11 cellular contexts compared by ENCODE assay signal in the genomic region with DNA sequence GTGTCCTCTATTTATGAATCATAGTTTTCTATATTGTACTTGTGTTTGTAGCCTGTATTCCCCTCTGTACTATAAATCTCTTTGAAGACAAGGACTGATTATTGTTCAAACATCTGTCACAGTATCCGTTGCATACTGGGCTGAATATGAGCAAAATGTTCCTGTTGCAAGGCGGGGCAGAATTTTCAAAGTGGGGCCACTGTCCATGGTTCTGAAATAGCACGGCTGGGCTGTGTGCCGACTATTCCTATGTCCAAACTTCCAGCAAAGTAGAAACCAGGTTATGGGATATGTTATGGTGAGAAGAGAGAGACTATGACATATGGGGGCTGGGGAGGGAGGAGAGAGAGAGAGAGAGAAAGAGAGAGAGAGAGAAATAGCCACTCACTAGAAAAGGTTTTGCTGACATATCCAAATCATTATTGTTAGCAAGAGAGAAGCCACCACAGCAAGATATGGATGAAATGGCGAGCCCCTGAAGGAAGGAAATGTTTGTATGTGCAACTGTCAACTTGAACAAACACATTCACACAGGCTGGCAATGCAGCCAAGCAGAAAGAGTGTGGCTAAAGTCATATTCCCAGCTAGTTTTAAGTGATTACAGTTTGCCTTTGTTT.
A peak's percentile ranks its signal among the peaks of the same experiment; 100 is the strongest.
DNase-seq lines count a peak whose midpoint lies in the region; ATAC-seq and TF ChIP-seq lines count a peak whose summit lies in the region.
"Had no signal": no experiment of that assay in that cellular context is flagged by ENCODE, and none has a peak within 500 bp of the region (broad histone marks: within the 10 kb centered on the region; RNA-seq: fewer than 3 reads in every experiment).

No MANE protein-coding gene starts in this region.

- no peak overlapping the region for H3K14ac ChIP-seq in IMR-90 (replicated peaks; ENCODE audit: low read depth, low read length)

- no peak overlapping the region for H2AK9ac ChIP-seq in IMR-90 (replicated peaks; ENCODE audit: low read depth, low read length, poor library complexity)

- POLR2A ChIA-PET in IMR-90 (lab: Charles Lee; ENCODE audit: unreplicated experiment): no interaction called here

- H3K56ac ChIP-seq in IMR-90 (ENCODE audit: extremely low read depth, insufficient read depth, low read length): no peak overlapping the region

- no peak overlapping the region for H3K18ac ChIP-seq in IMR-90 (ENCODE audit: low read depth, low read length)

- H3K27ac ChIP-seq in IMR-90 (ENCODE audit: insufficient read depth, low read length): no peak overlapping the region

- dilution Hi-C loops in IMR-90 (cut with HindIII; ENCODE audit: low sequenced_read_pairs, unreplicated experiment): no loop called here

- no TSS peak for BruUV-seq in IMR-90 (replicated peaks; lab: Mats Ljungman, UMichigan)

- H2BK15ac ChIP-seq in IMR-90 (ENCODE audit: low read depth, low read length): no peak overlapping the region

- no peaks in the 10 kb centered on the region for H4K20me1 ChIP-seq in IMR-90 (ENCODE audit: insufficient read depth, low read length)

- no peak for TF ChIP-seq POLR2A in IMR-90 (IDR thresholded peaks at IDR 0.05; ENCODE audit: low read depth, low read length)

- intact Hi-C loops in IMR-90 (cut with micrococcal nuclease): loop anchor here (2.0 kb wide), 1 partner anchor 159 kb away; no protein-coding TSS in a partner anchor

- TF ChIP-seq RAD21 in IMR-90 (IDR thresholded peaks at IDR 0.05; ENCODE audit: low read length): no peak

- H3K9me3 ChIP-seq in IMR-90 (ENCODE audit: control insufficient read depth, insufficient read depth, low read length): no peaks in the 10 kb centered on the region
- H3K9me3 ChIP-seq in BE2C: no peaks in the 10 kb centered on the region
- H3K9me3 ChIP-seq: HAP-1 had no signal

- H3K4me1 ChIP-seq in IMR-90 (ENCODE audit: control insufficient read depth, insufficient read depth, low read length) (no peaks in the 10 kb centered on the region), BE2C (no peaks in the 10 kb centered on the region)
- H3K4me1 ChIP-seq: HAP-1 had no signal

- no peaks in the 10 kb centered on the region for H3K79me1 ChIP-seq in IMR-90 (ENCODE audit: low read depth in 1 of 2, low read length in 2 of 2)

- CTCF ChIA-PET in IMR-90 (lab: Yijun Ruan, JAX): no interaction called here

- H3K4me3 ChIP-seq in IMR-90 (ENCODE audit: insufficient read depth, low read depth, low read length): no peak overlapping the region
- no peak overlapping the region for H3K4me3 ChIP-seq in BE2C (ENCODE audit: low read depth, low read length)
- H3K4me3 ChIP-seq: HAP-1 had no signal

- ATAC-seq in IMR-90 (ENCODE audit: low read depth) (peak; percentile 57), left lobe of liver (peak; percentile 67), GM21786 (IDR thresholded peaks at IDR 0.05; ENCODE audit: unreplicated experiment) (no peak), HG02623 (IDR thresholded peaks at IDR 0.05; ENCODE audit: unreplicated experiment) (no peak)
- ATAC-seq: right cardiac atrium had no signal

- H3K4me2 ChIP-seq in IMR-90 (ENCODE audit: low read depth, low read length): no peak overlapping the region

- no peak overlapping the region for H4K8ac ChIP-seq in IMR-90 (ENCODE audit: low read depth in 2 of 2, low read length in 2 of 2)

- H3K9ac ChIP-seq in IMR-90 (ENCODE audit: low read depth, low read length): no peak overlapping the region

- no peak overlapping the region for H2BK120ac ChIP-seq in IMR-90 (ENCODE audit: low read depth, low read length)

- no peak for TF ChIP-seq CTCF in IMR-90 (conservative IDR thresholded peaks at IDR 0.05; ENCODE audit: low read depth, low read length)
- no peak for TF ChIP-seq CTCF in BE2C (IDR thresholded peaks at IDR 0.05; ENCODE audit: low read depth, low read length)

- H3K36me3 ChIP-seq in IMR-90 (ENCODE audit: control insufficient read depth, insufficient read depth, low read length): no peaks in the 10 kb centered on the region
- H3K36me3 ChIP-seq in BE2C: no peaks in the 10 kb centered on the region
- H3K36me3 ChIP-seq: HAP-1 had no signal

- 6% methylated on average over 3 of the region's 5 CpGs; no CpG with 5 or more reads in 1 of the 2 experiments for WGBS in IMR-90 (ENCODE audit: extremely low coverage in 2 of 2, insufficient read length in 1 of 2), 2 experiments

- no peak overlapping the region for H2AFZ ChIP-seq in IMR-90 (replicated peaks; ENCODE audit: low read length, poor library complexity)

- H3K4ac ChIP-seq in IMR-90 (ENCODE audit: low read depth, low read length): no peak overlapping the region

- no peak overlapping the region for H4K91ac ChIP-seq in IMR-90 (ENCODE audit: insufficient read depth, low read depth, low read length)

- in situ Hi-C loops in IMR-90 (cut with MboI; ENCODE audit: low sequenced_read_pairs): no loop called here

- H2BK5ac ChIP-seq in IMR-90 (ENCODE audit: low read depth, low read length, poor library complexity, severe bottlenecking): no peak overlapping the region

- DNase-seq in ELF-1 (ENCODE audit: low read depth, low spot score): peak; percentile 34
- DNase-seq in IMR-90: peak; percentile 14
- peak; percentile 13 for DNase-seq in amniotic epithelial cell (ENCODE audit: low read depth)
- DNase-seq in left lobe of liver (ENCODE audit: low spot score): no peak
- no peak for DNase-seq in BE2C
- no peak for DNase-seq in hippocampal formation (lab: John Stamatoyannopoulos, UW)
- DNase-seq: NCI-H1417, right cardiac atrium had no signal

- H3K23ac ChIP-seq in IMR-90 (ENCODE audit: low read depth, low read length): no peak overlapping the region

- H2BK20ac ChIP-seq in IMR-90 (ENCODE audit: low read depth, low read length): no peak overlapping the region

- H4K5ac ChIP-seq in IMR-90 (ENCODE audit: low read depth, low read length): no peak overlapping the region

- no peak overlapping the region for H2AK5ac ChIP-seq in IMR-90 (ENCODE audit: low read depth, low read length)

- no peaks in the 10 kb centered on the region for H3K9me1 ChIP-seq in IMR-90 (ENCODE audit: insufficient read depth, low read length)

- H3K27me3 ChIP-seq in IMR-90 (ENCODE audit: control insufficient read depth, insufficient read depth, low read length): no peaks in the 10 kb centered on the region
- no peaks in the 10 kb centered on the region; the same call in none of the 2 replicates for H3K27me3 ChIP-seq in BE2C

TF ChIP-seq in IMR-90, 13 proteins besides CTCF, POLR2A, EP300 and RAD21:
- no peak for TF ChIP-seq BHLHE40 (IDR thresholded peaks at IDR 0.05; ENCODE audit: low read depth, low read length)
- TF ChIP-seq MAFK (IDR thresholded peaks at IDR 0.05; ENCODE audit: low read depth, low read length): 0 out of 2 replicates have a peak, but pooled peaks have one; percentile 18
- no peak for TF ChIP-seq CEBPB (IDR thresholded peaks at IDR 0.05; ENCODE audit: low read depth, low read length)
- TF ChIP-seq NFE2L2 (IDR thresholded peaks at IDR 0.05; ENCODE audit: low read depth, low read length): no peak

Comparison
In these comparisons a context has a peak if more than half of its experiments do, and no peak if none do; other contexts are left out.
1. DNase-seq: peak in ELF-1 (single experiment), IMR-90 (single experiment) and amniotic epithelial cell (single experiment); none in left lobe of liver (single experiment), BE2C (single experiment) and hippocampal formation (0 of 2).
2. ATAC-seq: peak in IMR-90 (single experiment) and left lobe of liver (single experiment); none in GM21786 (single experiment) and HG02623 (single experiment).